13 cellular contexts compared by ENCODE assay signal in the genomic region with DNA sequence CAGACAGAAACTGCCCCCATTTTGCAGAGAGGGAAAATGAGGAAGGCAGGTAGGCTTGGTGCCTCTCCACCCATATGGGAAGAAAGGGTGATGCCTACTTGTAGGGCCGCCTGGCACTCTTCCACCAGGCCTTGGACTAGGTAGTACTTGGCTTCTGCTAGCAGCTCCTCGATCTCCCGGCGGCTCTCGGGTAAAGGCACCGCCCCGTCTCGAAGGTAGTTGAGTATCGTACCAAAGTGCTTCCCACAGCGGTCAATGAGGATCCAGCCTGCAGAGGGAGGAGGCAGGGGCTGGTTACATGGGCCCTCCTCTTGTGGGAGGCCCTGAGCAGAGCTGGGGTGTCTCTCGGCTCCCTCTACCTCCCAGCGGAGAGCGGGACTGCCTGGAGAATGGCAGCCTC. TPM values are rescaled to one million over a fixed set of nuclear protein-coding genes. Genes with fewer than 3 reads are reported as not detected.
DNase-seq lines count a peak whose midpoint lies in the region; ATAC-seq, FAIRE-seq and TF ChIP-seq lines count a peak whose summit lies in the region.
"Had no signal": no experiment of that assay in that cellular context is flagged by ENCODE, and none has a peak within 500 bp of the region (broad histone marks: within the 10 kb centered on the region; RNA-seq: fewer than 3 reads in every experiment).

No MANE protein-coding gene starts in this region.

- H3K4me1 ChIP-seq in CD8-positive, alpha-beta memory T cell (ENCODE audit: insufficient read depth, low read length): peaks cover 29% of the 10 kb centered on the region
- H3K4me1 ChIP-seq in kidney (ENCODE audit: control insufficient read depth in 1 of 2, insufficient read depth in 1 of 2, low read depth in 1 of 2, low read length in 2 of 2): peaks cover 42 to 54% of the 10 kb centered on the region in 2 donors
- peaks cover 73% of the 10 kb centered on the region for H3K4me1 ChIP-seq in skeletal muscle satellite cell (ENCODE audit: control insufficient read depth, insufficient read depth, low read length)

- no peak for DNase-seq in CD8-positive, alpha-beta memory T cell
- no peak for DNase-seq in activated naive CD8-positive, alpha-beta T cell treated with anti-CD3 and anti-CD28 coated beads, Interleukin-2, amount 50 U/mL, for 24 hours
- DNase-seq in kidney: peak; percentile 80
- no peak for DNase-seq in HT-29 (ENCODE audit: low spot score)
- DNase-seq in D341Med (ENCODE audit: low spot score): no peak
- DNase-seq: NCI-H2029 treated with DMSO at 0.1 percent for 48 hours; retina; stimulated activated CD8-positive, alpha-beta memory T cell treated with anti-CD3 and anti-CD28 coated beads, Interleukin-4, amount 100 ng/mL, for 48 hours had no signal

- TF ChIP-seq CTCF in kidney (IDR thresholded peaks at IDR 0.05; ENCODE audit: borderline replicate concordance, extremely low read depth, insufficient read depth): no peak

- intact Hi-C loops in kidney (cut with DNase I): no loop called here

- no peak overlapping the region for H3K4me3 ChIP-seq in CD8-positive, alpha-beta memory T cell (ENCODE audit: low read length)
- H3K4me3 ChIP-seq in kidney (ENCODE audit: low read length in 2 of 2) (no peak overlapping the region), skeletal muscle satellite cell (ENCODE audit: low read length) (no peak overlapping the region)

- peak overlapping the region; percentile 61 for H3K27ac ChIP-seq in CD8-positive, alpha-beta memory T cell (ENCODE audit: low read depth, low read length)
- H3K27ac ChIP-seq in kidney (ENCODE audit: low read depth in 2 of 2, low read length in 2 of 2): peak overlapping the region; percentile 82 to 97

- peak; percentile 33 for ATAC-seq in activated naive CD8-positive, alpha-beta T cell treated with anti-CD3 and anti-CD28 coated beads, Interleukin-2, amount 50 U/mL, for 24 hours
- no peak for ATAC-seq in HG02870 (IDR thresholded peaks at IDR 0.05; ENCODE audit: unreplicated experiment)
- no peak for ATAC-seq in HG03439 (IDR thresholded peaks at IDR 0.05; ENCODE audit: unreplicated experiment)

- no peaks in the 10 kb centered on the region for H3K9me3 Mint-ChIP-seq in CD8-positive, alpha-beta memory T cell
- no peaks in the 10 kb centered on the region for H3K9me3 Mint-ChIP-seq in activated naive CD8-positive, alpha-beta T cell treated with anti-CD3 and anti-CD28 coated beads, Interleukin-2, amount 50 U/mL, for 24 hours
- H3K9me3 Mint-ChIP-seq: brain had no signal

- H3K36me3 ChIP-seq in CD8-positive, alpha-beta memory T cell (ENCODE audit: insufficient read depth, low read length): peaks cover 26% of the 10 kb centered on the region
- peaks cover 26 to 36% of the 10 kb centered on the region in 2 donors for H3K36me3 ChIP-seq in kidney (ENCODE audit: control insufficient read depth in 1 of 2, insufficient read depth in 2 of 2, low read length in 2 of 2)
- peaks cover 66% of the 10 kb centered on the region for H3K36me3 ChIP-seq in skeletal muscle satellite cell (ENCODE audit: insufficient read depth, low read length)

- H3K9me3 ChIP-seq in CD8-positive, alpha-beta memory T cell (ENCODE audit: low read length): no peaks in the 10 kb centered on the region
- H3K9me3 ChIP-seq in kidney (ENCODE audit: control insufficient read depth in 1 of 2, low read length in 2 of 2) (no peaks in the 10 kb centered on the region), skeletal muscle satellite cell (replicated peaks; ENCODE audit: low read length) (no peaks in the 10 kb centered on the region)

- H3K9ac ChIP-seq in kidney (ENCODE audit: low read length in 2 of 2) (peak overlapping the region in 1 of 2 donors; percentile 20), skeletal muscle satellite cell (ENCODE audit: low read depth, low read length) (peak overlapping the region; percentile 80)

- FAIRE-seq in kidney (lab: Jason Lieb, UNC): no peak
- FAIRE-seq: H54 had no signal

- no peaks in the 10 kb centered on the region for H3K27me3 ChIP-seq in CD8-positive, alpha-beta memory T cell (ENCODE audit: insufficient read depth, low read length, poor library complexity, severe bottlenecking)
- no peaks in the 10 kb centered on the region for H3K27me3 ChIP-seq in skeletal muscle satellite cell (ENCODE audit: control insufficient read depth, insufficient read depth, low read length)

- no peaks in the 10 kb centered on the region for H3K27me3 Mint-ChIP-seq in CD8-positive, alpha-beta memory T cell
- H3K27me3 Mint-ChIP-seq in activated naive CD8-positive, alpha-beta T cell treated with anti-CD3 and anti-CD28 coated beads, Interleukin-2, amount 50 U/mL, for 24 hours: no peaks in the 10 kb centered on the region

- H3K36me3 Mint-ChIP-seq in CD8-positive, alpha-beta memory T cell: peaks cover 4 to 84% (median 19%) of the 10 kb centered on the region in 3 donors
- H3K36me3 Mint-ChIP-seq in activated naive CD8-positive, alpha-beta T cell treated with anti-CD3 and anti-CD28 coated beads, Interleukin-2, amount 50 U/mL, for 24 hours (ENCODE audit: low read depth): peaks cover 21% of the 10 kb centered on the region

- H3K4me2 ChIP-seq in skeletal muscle satellite cell (ENCODE audit: low read length): peak overlapping the region; percentile 81

- H3K27ac Mint-ChIP-seq in CD8-positive, alpha-beta memory T cell: no peak overlapping the region
- H3K27ac Mint-ChIP-seq in activated naive CD8-positive, alpha-beta T cell treated with anti-CD3 and anti-CD28 coated beads, Interleukin-2, amount 50 U/mL, for 24 hours: no peak overlapping the region

- H3K4me1 Mint-ChIP-seq in CD8-positive, alpha-beta memory T cell: peaks cover 28 to 49% (median 41%) of the 10 kb centered on the region in 3 donors
- peaks cover 40% of the 10 kb centered on the region for H3K4me1 Mint-ChIP-seq in activated naive CD8-positive, alpha-beta T cell treated with anti-CD3 and anti-CD28 coated beads, Interleukin-2, amount 50 U/mL, for 24 hours

- H3K4me3 Mint-ChIP-seq in CD8-positive, alpha-beta memory T cell: no peak overlapping the region
- H3K4me3 Mint-ChIP-seq in activated naive CD8-positive, alpha-beta T cell treated with anti-CD3 and anti-CD28 coated beads, Interleukin-2, amount 50 U/mL, for 24 hours: no peak overlapping the region

- POLR2A ChIA-PET in CD8-positive, alpha-beta memory T cell (lab: Charles Lee): no interaction called here

- CTCF ChIA-PET in CD8-positive, alpha-beta memory T cell (lab: Charles Lee): no interaction called here

RNA-seq across cellular contexts. Expression of a gene that starts 16.6 kb away (rescaled TPM):
- total RNA-seq in CD8-positive, alpha-beta memory T cell: 10 to 100 TPM; 44.9 to 48.1 TPM
- polyA plus RNA-seq in CD8-positive, alpha-beta memory T cell: 27.4 TPM
- total RNA-seq in kidney: 72.1 TPM
- polyA plus RNA-seq in kidney (ENCODE audit: insufficient read depth, low read depth, low replicate concordance): 23.6 TPM
- total RNA-seq in skeletal muscle satellite cell (2012; rRNA removed): 49.4 and 75.4 TPM in 2 replicates
- total RNA-seq in HT-29 (2014; rRNA removed; shearing (Covaris generic)): 38.4 and 39.9 TPM in 2 replicates

RNA-seq across cellular contexts. Expression of a gene that starts 16.9 kb away (rescaled TPM):
- total RNA-seq in CD8-positive, alpha-beta memory T cell: 10 to 100 TPM; 38.3 to 40.2 TPM
- polyA plus RNA-seq in CD8-positive, alpha-beta memory T cell: 20.8 TPM
- total RNA-seq in kidney: 44.3 TPM
- 13.9 TPM for polyA plus RNA-seq in kidney (ENCODE audit: insufficient read depth, low read depth, low replicate concordance)
- 30.6 and 33.7 TPM in 2 replicates for total RNA-seq in skeletal muscle satellite cell (2012; rRNA removed)
- 16.8 and 17.4 TPM in 2 replicates for total RNA-seq in HT-29 (2014; rRNA removed; shearing (Covaris generic))
